ENCODE assay signal across 11 cellular contexts in genomic region chr1:244444854-244445253, GRCh38. TPM values are rescaled to one million over a fixed set of nuclear protein-coding genes. Genes with fewer than 3 reads are reported as not detected.
DNase-seq lines count a peak whose midpoint lies in the region; ATAC-seq and TF ChIP-seq lines count a peak whose summit lies in the region.
"Had no signal": no experiment of that assay in that cellular context is flagged by ENCODE, and none has a peak within 500 bp of the region (broad histone marks: within the 10 kb centered on the region; RNA-seq: fewer than 3 reads in every experiment).

No MANE protein-coding gene starts in this region.

- H3K4me1 ChIP-seq in SJSA1 (replicated peaks) (peaks cover 52% of the 10 kb centered on the region), rectal smooth muscle tissue (ENCODE audit: control insufficient read depth, insufficient read depth, low read length) (peaks cover 33% of the 10 kb centered on the region)

- H3K4me3 ChIP-seq in SJSA1 (no peak overlapping the region), fibroblast of mammary gland (ENCODE audit: control insufficient read depth, low read depth, low read length) (no peak overlapping the region), rectal smooth muscle tissue (ENCODE audit: low read length) (no peak overlapping the region)

- no peak for TF ChIP-seq CTCF in fibroblast of mammary gland (conservative IDR thresholded peaks at IDR 0.05; ENCODE audit: control insufficient read depth, insufficient read depth, low read depth, low read length)
- TF ChIP-seq CTCF in omental fat pad (IDR thresholded peaks at IDR 0.05): no peak

- peak overlapping the region; percentile 29; the same call in 1 of the 2 replicates for H3K27ac ChIP-seq in SJSA1
- H3K27ac ChIP-seq in rectal smooth muscle tissue (ENCODE audit: low read depth, low read length): peak overlapping the region; percentile 19

- ATAC-seq in omental fat pad (ENCODE audit: low FRiP score): no peak
- ATAC-seq: HCT116 had no signal

- DNase-seq in EH (ENCODE audit: low read depth) (peak; percentile 26), SJSA1 (ENCODE audit: low read depth in 1 of 2, low spot score in 2 of 2) (no peak), fibroblast of mammary gland (ENCODE audit: low read depth) (peak; percentile 36), omental fat pad (ENCODE audit: low spot score) (no peak), AG08395 (ENCODE audit: low spot score) (no peak), NCI-H146 (lab: John Stamatoyannopoulos, UW) (no peak), NCI-H187 (lab: John Stamatoyannopoulos, UW) (no peak)
- DNase-seq: NCI-H187 treated with DMSO at 0.1 percent for 48 hours, SIG-M5 had no signal

- peaks cover 24% of the 10 kb centered on the region for H3K36me3 ChIP-seq in SJSA1
- H3K36me3 ChIP-seq in rectal smooth muscle tissue (ENCODE audit: control insufficient read depth, insufficient read depth, low read length): no peaks in the 10 kb centered on the region

- no peaks in the 10 kb centered on the region for H3K9me3 ChIP-seq in SJSA1 (replicated peaks)

- no peaks in the 10 kb centered on the region for H3K27me3 ChIP-seq in SJSA1 (replicated peaks)
- H3K27me3 ChIP-seq in rectal smooth muscle tissue (ENCODE audit: control insufficient read depth, insufficient read depth, low read length): no peaks in the 10 kb centered on the region

- no peak overlapping the region for H3K9ac ChIP-seq in rectal smooth muscle tissue (ENCODE audit: low read length)

RNA-seq across cellular contexts. Expression of gene ADSS2, which starts 6.9 kb away (rescaled TPM):
- total RNA-seq in SJSA1 (2014; rRNA removed; shearing (Covaris generic)): 71.4 and 98.1 TPM in 2 replicates
- total RNA-seq in omental fat pad: 10 to 100 TPM; 21.3 to 41.4 (median 32.4) TPM

RNA-seq across cellular contexts. Expression of gene CATSPERE, which starts 16.2 kb away (rescaled TPM):
- 0.05 TPM in 1 of 2 replicates, not detected in the other for total RNA-seq in SJSA1 (2014; rRNA removed; shearing (Covaris generic))
- 1 to 10 TPM in 2 of 4 donors, under 1 TPM in 2; 0.24 to 1.4 (median 1.0) TPM for total RNA-seq in omental fat pad

Comparison
In these comparisons a context has a peak if more than half of its experiments do, and no peak if none do; other contexts are left out.
1. DNase-seq: peak in EH (single experiment) and fibroblast of mammary gland (single experiment); none in SJSA1 (0 of 2), omental fat pad (single experiment), AG08395 (single experiment), NCI-H146 (single experiment) and NCI-H187 (0 of 2).